Comparison of ENCODE assay signal across 26 cellular contexts in the genomic region with DNA sequence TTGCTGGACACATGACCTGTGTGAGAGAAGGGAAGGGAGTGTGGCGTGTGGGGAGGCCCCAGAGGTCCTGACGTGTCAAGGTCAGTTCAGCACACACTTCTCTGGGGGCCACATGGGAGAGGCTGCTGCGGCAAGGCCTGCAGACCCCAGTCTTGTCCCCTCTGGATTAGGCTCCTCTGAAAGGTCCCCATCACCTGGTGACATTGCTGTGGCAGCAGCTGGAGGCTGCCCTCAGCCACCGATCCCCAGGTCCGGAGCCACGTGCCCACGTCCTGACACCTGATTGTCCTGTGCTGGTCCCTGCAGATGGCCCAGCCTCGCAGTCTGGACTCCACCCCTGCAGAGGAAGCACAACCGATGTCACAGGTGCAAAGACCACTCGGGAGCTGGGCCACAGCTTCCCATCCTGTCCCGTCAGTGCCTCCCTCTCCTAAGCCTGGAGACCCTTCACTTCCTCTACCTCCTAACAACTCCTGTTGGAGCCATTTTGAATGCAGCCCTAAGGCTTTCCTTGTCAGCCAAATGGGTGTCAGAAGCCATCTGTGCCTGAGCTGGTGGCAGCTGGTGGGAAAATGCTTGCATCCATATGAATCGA. TPM values are rescaled to one million over a fixed set of nuclear protein-coding genes. Genes with fewer than 3 reads are reported as not detected.
DNase-seq lines count a peak whose midpoint lies in the region; ATAC-seq and TF ChIP-seq lines count a peak whose summit lies in the region.
"Had no signal": no experiment of that assay in that cellular context is flagged by ENCODE, and none has a peak within 500 bp of the region (broad histone marks: within the 10 kb centered on the region; RNA-seq: fewer than 3 reads in every experiment).

No MANE protein-coding gene starts in this region.

- peak; percentile 10 for DNase-seq in activated effector memory CD4-positive, alpha-beta T cell treated with anti-CD3 and anti-CD28 coated beads, Interleukin-2, amount 50 U/mL, for 16 hours
- no peak for DNase-seq in activated effector memory CD4-positive, alpha-beta T cell treated with Interleukin-2 at 50 U/mL for 16 hours
- DNase-seq in NCI-H2171 (lab: John Stamatoyannopoulos, UW) = peak; percentile 60
- DNase-seq in sigmoid colon = peak; percentile 48
- no peak for DNase-seq in MG63
- no peak for DNase-seq in NCI-H226
- DNase-seq: CD4-positive, CD25-positive, alpha-beta regulatory T cell; COR-L47; DMS79; EL; GDM1; HCEC 1CT; NCI-H1048; NCI-H1417 treated with DMSO at 0.1 percent for 48 hours; NCI-H187 treated with DMSO at 0.1 percent for 48 hours; NCI-H446 treated with DMSO at 0.1 percent for 48 hours; NK-92 treated with Interleukin-12 subunit alpha and Interleukin-12 subunit beta, amount 100 ng/mL, for 24 hours; PC-3; SK-N-SH; SW 1271 had no signal

- no peak for ATAC-seq in GM21528 (IDR thresholded peaks at IDR 0.05; ENCODE audit: low FRiP score, unreplicated experiment)
- ATAC-seq: GM12878 had no signal

- H3K36me3 Mint-ChIP-seq in brain = peaks cover 28% of the 10 kb centered on the region

- peaks cover 0 to 22% (median 16%) of the 10 kb centered on the region in 4 donors for H3K4me1 ChIP-seq in sigmoid colon

- H3K27me3 ChIP-seq in sigmoid colon (no peaks in the 10 kb centered on the region), MG63 (no peaks in the 10 kb centered on the region)
- H3K27me3 ChIP-seq: BLaER1 had no signal

- no peak overlapping the region for H3K27ac ChIP-seq in sigmoid colon
- H3K27ac ChIP-seq: BLaER1, KMS-11 had no signal

- TF ChIP-seq POLR2A in sigmoid colon (IDR thresholded peaks at IDR 0.05) = no peak

- H3K27me3 Mint-ChIP-seq in brain = peaks cover 3% of the 10 kb centered on the region
- H3K27me3 Mint-ChIP-seq: IgD-negative memory B cell had no signal

- H3K4me3 ChIP-seq in sigmoid colon (no peak overlapping the region), MG63 (no peak overlapping the region)
- H3K4me3 ChIP-seq: BLaER1, GM12878 had no signal

- H3K4me1 Mint-ChIP-seq in brain = peaks cover 34% of the 10 kb centered on the region

- H3K4me3 Mint-ChIP-seq in brain = peak overlapping the region in 1 of 5 experiments; percentile 18
- H3K4me3 Mint-ChIP-seq: CD4-positive, CD25-positive, alpha-beta regulatory T cell; IgD-negative memory B cell had no signal

- H3K9me3 Mint-ChIP-seq in brain = peaks cover 0 to 9% (median 0%) of the 10 kb centered on the region in 5 experiments
- H3K9me3 Mint-ChIP-seq: IgD-negative memory B cell had no signal

- WGBS in sigmoid colon, 2 donors = 88 to 89% methylated on average over 12 of the region's 12 CpGs

- TF ChIP-seq CTCF in brain (conservative IDR thresholded peaks at IDR 0.05) (no peak), sigmoid colon (IDR thresholded peaks at IDR 0.05) (no peak)

- H3K9me3 ChIP-seq in sigmoid colon (no peaks in the 10 kb centered on the region), MG63 (no peaks in the 10 kb centered on the region)
- H3K9me3 ChIP-seq: BLaER1, SK-N-SH had no signal

- H3K36me3 ChIP-seq in sigmoid colon (peaks cover 0 to 33% (median 7%) of the 10 kb centered on the region in 4 donors), MG63 (no peaks in the 10 kb centered on the region)

- intact Hi-C loops in sigmoid colon (cut with DNase I) = no loop called here

- peak overlapping the region in 4 of 5 experiments; percentile 72 to 98 (median 88) for H3K27ac Mint-ChIP-seq in brain
- H3K27ac Mint-ChIP-seq: IgD-negative memory B cell had no signal

- TF ChIP-seq EP300 in sigmoid colon (IDR thresholded peaks at IDR 0.05) = no peak

RNA-seq across cellular contexts. Expression of gene TMEM177, which starts 12.7 kb away (rescaled TPM):
- polyA plus RNA-seq in brain (ENCODE audit: insufficient read depth, low read depth, low replicate concordance) = 6.9 TPM
- 1 to 10 TPM; 5.8 to 8.2 (median 6.3) TPM for total RNA-seq in sigmoid colon
- 10 to 100 TPM in 2 of 3 donors, 1 to 10 TPM in 1; 8.4 to 17.9 (median 16.4) TPM for polyA plus RNA-seq in sigmoid colon
- 15.5 and 27.9 TPM in 2 replicates for total RNA-seq in MG63 (2014; rRNA removed; shearing (Covaris generic); ENCODE audit: low replicate concordance)

Comparison
In these comparisons a context has a peak if more than half of its experiments do, and no peak if none do; other contexts are left out.
1. DNase-seq: peak in activated effector memory CD4-positive, alpha-beta T cell treated with anti-CD3 and anti-CD28 coated beads, Interleukin-2, amount 50 U/mL, for 16 hours (single experiment), NCI-H2171 (single experiment) and sigmoid colon (single experiment); none in activated effector memory CD4-positive, alpha-beta T cell treated with Interleukin-2 at 50 U/mL for 16 hours (single experiment), MG63 (single experiment) and NCI-H226 (single experiment).